ENCODE assay signal across 11 cellular contexts in genomic region chr20:60695223-60695622, GRCh38.
DNase-seq lines count a peak whose midpoint lies in the region; ATAC-seq and TF ChIP-seq lines count a peak whose summit lies in the region.
"Had no signal": no experiment of that assay in that cellular context is flagged by ENCODE, and none has a peak within 500 bp of the region (broad histone marks: within the 10 kb centered on the region; RNA-seq: fewer than 3 reads in every experiment).

No MANE protein-coding gene starts in this region.

- peaks cover 2% of the 10 kb centered on the region for H3K4me1 ChIP-seq in mesenchymal stem cell (ENCODE audit: control insufficient read depth, insufficient read depth, low read depth, low read length)
- H3K4me1 ChIP-seq: tibial artery had no signal

- no peaks in the 10 kb centered on the region for H3K4me1 Mint-ChIP-seq in mesothelial cell of epicardium

- H3K36me3 ChIP-seq in mesenchymal stem cell (ENCODE audit: control insufficient read depth in 1 of 2, insufficient read depth in 2 of 2, low read depth in 1 of 2, low read length in 2 of 2), result no peaks in the 10 kb centered on the region
- H3K36me3 ChIP-seq: tibial artery had no signal

- no peak overlapping the region for H3K18ac ChIP-seq in mesenchymal stem cell (ENCODE audit: low read depth in 1 of 2, low read length in 2 of 2)

- no peaks in the 10 kb centered on the region for H3K9me3 Mint-ChIP-seq in mesothelial cell of epicardium

- TF ChIP-seq CTCF in AG09309 (IDR thresholded peaks at IDR 0.05; ENCODE audit: control insufficient read depth, insufficient read depth, low read depth, low read length, missing control alignments) (no peak), astrocyte of the cerebellum (IDR thresholded peaks at IDR 0.05; ENCODE audit: low read depth, low read length, missing control alignments) (no peak), mesothelial cell of epicardium (IDR thresholded peaks at IDR 0.05; ENCODE audit: unreplicated experiment) (no peak)

- H3K14ac ChIP-seq in mesenchymal stem cell (ENCODE audit: low read length in 2 of 2), result no peak overlapping the region

- peaks cover 34% of the 10 kb centered on the region for H3K27me3 Mint-ChIP-seq in mesothelial cell of epicardium (ENCODE audit: low read depth)

- H3K4me3 Mint-ChIP-seq in mesothelial cell of epicardium, result no peak overlapping the region

- in situ Hi-C loops in astrocyte of the cerebellum (cut with HindIII; ENCODE audit: low sequenced_read_pairs), result no loop called here

- H3K9ac ChIP-seq in mesenchymal stem cell (ENCODE audit: low read length), result peak overlapping the region; percentile 65

- no peak overlapping the region for H3K27ac ChIP-seq in mesenchymal stem cell (ENCODE audit: low read length, poor library complexity, severe bottlenecking)
- H3K27ac ChIP-seq: tibial artery had no signal

- ATAC-seq in HG02884 (IDR thresholded peaks at IDR 0.05; ENCODE audit: unreplicated experiment), result no peak
- ATAC-seq in HG02970 (IDR thresholded peaks at IDR 0.05; ENCODE audit: low FRiP score, unreplicated experiment), result no peak

- H4K8ac ChIP-seq in mesenchymal stem cell (ENCODE audit: low read length), result no peak overlapping the region

- H3K23ac ChIP-seq in mesenchymal stem cell (ENCODE audit: low read length in 2 of 2), result no peak overlapping the region

- no peak overlapping the region for H2BK120ac ChIP-seq in mesenchymal stem cell (ENCODE audit: low read depth, low read length)

- no peaks in the 10 kb centered on the region for H3K36me3 Mint-ChIP-seq in mesothelial cell of epicardium

- no peak overlapping the region for H2AK5ac ChIP-seq in mesenchymal stem cell (ENCODE audit: low read length, severe bottlenecking)

- H3K79me1 ChIP-seq in mesenchymal stem cell (replicated peaks; ENCODE audit: low read length, poor library complexity, severe bottlenecking), result no peaks in the 10 kb centered on the region

- no peak overlapping the region for H2BK12ac ChIP-seq in mesenchymal stem cell (ENCODE audit: low read length in 2 of 2)

- H3K27ac Mint-ChIP-seq in mesothelial cell of epicardium, result no peak overlapping the region

- no peak overlapping the region for H3K4ac ChIP-seq in mesenchymal stem cell (ENCODE audit: low read depth in 1 of 2, low read length in 2 of 2)

- no peak overlapping the region for H3K4me3 ChIP-seq in AG09309 (ENCODE audit: control insufficient read depth, low read depth, low read length)
- no peak overlapping the region for H3K4me3 ChIP-seq in astrocyte of the cerebellum (ENCODE audit: low read depth, low read length)
- no peak overlapping the region for H3K4me3 ChIP-seq in mesenchymal stem cell (ENCODE audit: insufficient read depth in 1 of 2, low read depth in 1 of 2, low read length in 2 of 2)
- H3K4me3 ChIP-seq: tibial artery had no signal

- H3K27me3 ChIP-seq in mesenchymal stem cell (ENCODE audit: control insufficient read depth in 1 of 2, insufficient read depth in 1 of 2, low read length in 2 of 2), result no peaks in the 10 kb centered on the region
- H3K27me3 ChIP-seq: tibial artery had no signal

- no peak overlapping the region for H2BK15ac ChIP-seq in mesenchymal stem cell (ENCODE audit: low read depth, poor library complexity, severe bottlenecking)

- DNase-seq in AG09309 (ENCODE audit: low read depth), result peak; percentile 76
- peak; percentile 72 for DNase-seq in HK-2 (ENCODE audit: unreplicated experiment)
- DNase-seq in astrocyte of the cerebellum (ENCODE audit: low read depth), result peak; percentile 42
- DNase-seq in mesenchymal stem cell, result peak; percentile 23
- DNase-seq in mesothelial cell of epicardium (ENCODE audit: low spot score in 2 of 2, unreplicated experiment in 2 of 2), result no peak
- DNase-seq in activated gamma-delta T cell treated with Interleukin-2 at 50 U/mL for 16 hours, result no peak
- DNase-seq: activated gamma-delta T cell, DMS 273 treated with DMSO at 0.1 percent for 48 hours, tibial artery had no signal

- H2BK5ac ChIP-seq in mesenchymal stem cell (ENCODE audit: low read depth, low read length, poor library complexity, severe bottlenecking), result no peak overlapping the region

- 10% methylated on average over 4 of the region's 5 CpGs for WGBS in mesenchymal stem cell

- H3K4me2 ChIP-seq in mesenchymal stem cell (ENCODE audit: low read length, poor library complexity, severe bottlenecking), result no peak overlapping the region

- no peak overlapping the region for H4K91ac ChIP-seq in mesenchymal stem cell (ENCODE audit: low read length)

- no peak overlapping the region for H2AFZ ChIP-seq in mesenchymal stem cell (ENCODE audit: low read depth, low read length)

- no peaks in the 10 kb centered on the region for H3K9me3 ChIP-seq in mesenchymal stem cell (ENCODE audit: control insufficient read depth, low read length)
- H3K9me3 ChIP-seq: tibial artery had no signal

Comparison
In these comparisons a context has a peak if more than half of its experiments do, and no peak if none do; other contexts are left out.
1. DNase-seq: peak in AG09309 (single experiment), HK-2 (single experiment), astrocyte of the cerebellum (single experiment) and mesenchymal stem cell (single experiment); none in mesothelial cell of epicardium (0 of 2) and activated gamma-delta T cell treated with Interleukin-2 at 50 U/mL for 16 hours (single experiment).